Comparison of ENCODE assay signal across 21 cellular contexts in the genomic region with DNA sequence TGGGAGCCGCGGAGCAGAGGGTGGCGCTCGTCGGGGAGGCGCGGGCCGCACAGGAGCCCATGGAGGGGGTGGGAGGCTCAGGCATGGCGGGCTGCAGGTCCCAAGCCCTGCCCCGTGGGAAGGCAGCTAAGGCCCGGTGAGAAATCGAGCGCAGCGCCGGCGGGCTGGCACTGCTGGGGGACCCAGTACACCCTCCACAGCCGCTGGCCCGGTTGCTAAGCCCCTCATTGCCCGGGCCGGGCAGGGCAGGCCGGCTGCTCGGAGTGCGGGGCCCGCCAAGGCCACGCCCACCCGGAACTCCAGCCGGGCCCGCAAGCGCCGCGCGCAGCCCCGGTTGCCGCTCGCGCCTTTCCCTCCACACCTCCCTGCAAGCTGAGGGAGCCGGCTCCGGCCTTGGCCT. TPM values are rescaled to one million over a fixed set of nuclear protein-coding genes. Genes with fewer than 3 reads are reported as not detected.
A peak's percentile ranks its signal among the peaks of the same experiment; 100 is the strongest.
DNase-seq lines count a peak whose midpoint lies in the region; ATAC-seq lines count a peak whose summit lies in the region.
"Not testable (repeated sequence)": the region's sequence is repeated elsewhere in the genome, so short reads cannot be mapped to it uniquely, and the experiment has no call there.
"Had no signal": no experiment of that assay in that cellular context is flagged by ENCODE, and none has a peak within 500 bp of the region (broad histone marks: within the 10 kb centered on the region; RNA-seq: fewer than 3 reads in every experiment).

No MANE protein-coding gene starts in this region.

- WGBS in thymus = 23% methylated on average over 37 of the region's 38 CpGs

- not testable (repeated sequence) for H3K27me3 Mint-ChIP-seq in T-helper 17 cell; activated CD8-positive, alpha-beta T cell treated with anti-CD3 and anti-CD28 coated beads, Interleukin-2, amount 10 ng/mL, durations not matched to agents 7 days and 5 days (ENCODE audit: low read depth)
- H3K27me3 Mint-ChIP-seq in activated naive CD8-positive, alpha-beta T cell treated with anti-CD3 and anti-CD28 coated beads, Interleukin-2, amount 50 U/mL, for 24 hours = peaks cover 12% of the 10 kb centered on the region
- peaks cover 6 to 12% (median 10%) of the 10 kb centered on the region in 3 donors for H3K27me3 Mint-ChIP-seq in immature natural killer cell (ENCODE audit: low read depth in 3 of 3)

- not testable (repeated sequence) for H3K4me1 ChIP-seq in thymus (ENCODE audit: control insufficient read depth, insufficient read depth, low read length)

- H3K4me1 Mint-ChIP-seq in T-helper 17 cell; activated CD8-positive, alpha-beta T cell treated with anti-CD3 and anti-CD28 coated beads, Interleukin-2, amount 10 ng/mL, durations not matched to agents 7 days and 5 days (ENCODE audit: low read depth); activated naive CD8-positive, alpha-beta T cell treated with anti-CD3 and anti-CD28 coated beads, Interleukin-2, amount 50 U/mL, for 24 hours: not testable (repeated sequence)
- H3K4me1 Mint-ChIP-seq in immature natural killer cell = peaks cover 5 to 10% of the 10 kb centered on the region in 2 donors

- H3K4me3 ChIP-seq in thymus (ENCODE audit: low read length) = peak overlapping the region; percentile 9

- H3K36me3 Mint-ChIP-seq in T-helper 17 cell (ENCODE audit: low read depth); activated CD8-positive, alpha-beta T cell treated with anti-CD3 and anti-CD28 coated beads, Interleukin-2, amount 10 ng/mL, durations not matched to agents 7 days and 5 days (ENCODE audit: low read depth): not testable (repeated sequence)
- peaks cover 20% of the 10 kb centered on the region for H3K36me3 Mint-ChIP-seq in activated naive CD8-positive, alpha-beta T cell treated with anti-CD3 and anti-CD28 coated beads, Interleukin-2, amount 50 U/mL, for 24 hours (ENCODE audit: low read depth)
- H3K36me3 Mint-ChIP-seq in immature natural killer cell = peaks cover 4 to 17% (median 4%) of the 10 kb centered on the region in 3 donors

- peak overlapping the region; percentile 65 for H3K27ac ChIP-seq in KOPT-K1 (ENCODE audit: low read depth, low read length, poor library complexity, severe bottlenecking)
- H3K27ac ChIP-seq in thymus (ENCODE audit: low read depth) = not testable (repeated sequence)

- peaks cover 28% of the 10 kb centered on the region for H3K9me3 Mint-ChIP-seq in activated CD8-positive, alpha-beta T cell treated with anti-CD3 and anti-CD28 coated beads, Interleukin-2, amount 10 ng/mL, durations not matched to agents 7 days and 5 days (ENCODE audit: insufficient read depth)
- H3K9me3 Mint-ChIP-seq in activated naive CD8-positive, alpha-beta T cell treated with anti-CD3 and anti-CD28 coated beads, Interleukin-2, amount 50 U/mL, for 24 hours = peaks cover 55% of the 10 kb centered on the region
- H3K9me3 Mint-ChIP-seq in immature natural killer cell = peaks cover 15 to 38% (median 20%) of the 10 kb centered on the region in 6 donors

- not testable (repeated sequence) for ATAC-seq in T-helper 17 cell; activated CD8-positive, alpha-beta T cell treated with anti-CD3 and anti-CD28 coated beads, Interleukin-2, amount 10 ng/mL, durations not matched to agents 7 days and 5 days; activated naive CD8-positive, alpha-beta T cell treated with anti-CD3 and anti-CD28 coated beads, Interleukin-2, amount 50 U/mL, for 24 hours

- POLR2A ChIA-PET in activated CD8-positive, alpha-beta T cell treated with anti-CD3 and anti-CD28 coated beads, Interleukin-2, amount 10 ng/mL, durations not matched to agents 7 days and 5 days (lab: Charles Lee) = not testable (repeated sequence)

- H3K4me3 Mint-ChIP-seq in T-helper 17 cell (peak overlapping the region; percentile 19), immature natural killer cell (peak overlapping the region; percentile 41 to 81 (median 72))
- peak overlapping the region; percentile 30 for H3K4me3 Mint-ChIP-seq in activated CD8-positive, alpha-beta T cell treated with anti-CD3 and anti-CD28 coated beads, Interleukin-2, amount 10 ng/mL, durations not matched to agents 7 days and 5 days
- H3K4me3 Mint-ChIP-seq in activated naive CD8-positive, alpha-beta T cell treated with anti-CD3 and anti-CD28 coated beads, Interleukin-2, amount 50 U/mL, for 24 hours = peak overlapping the region; percentile 51

- not testable (repeated sequence) for H3K27me3 ChIP-seq in thymus (ENCODE audit: control insufficient read depth, insufficient read depth)

- CTCF ChIA-PET in activated CD8-positive, alpha-beta T cell treated with anti-CD3 and anti-CD28 coated beads, Interleukin-2, amount 10 ng/mL, durations not matched to agents 7 days and 5 days (lab: Charles Lee) = not testable (repeated sequence)

- H3K27ac Mint-ChIP-seq in T-helper 17 cell; activated naive CD8-positive, alpha-beta T cell treated with anti-CD3 and anti-CD28 coated beads, Interleukin-2, amount 50 U/mL, for 24 hours; immature natural killer cell: not testable (repeated sequence)
- H3K27ac Mint-ChIP-seq in activated CD8-positive, alpha-beta T cell treated with anti-CD3 and anti-CD28 coated beads, Interleukin-2, amount 10 ng/mL, durations not matched to agents 7 days and 5 days = peak overlapping the region; percentile 28

- DNase-seq in T-helper 17 cell; activated CD8-positive, alpha-beta T cell treated with anti-CD3 and anti-CD28 coated beads, Interleukin-2, amount 10 ng/mL, durations not matched to agents 7 days and 5 days; activated naive CD8-positive, alpha-beta T cell treated with anti-CD3 and anti-CD28 coated beads, Interleukin-2, amount 50 U/mL, for 24 hours: not testable (repeated sequence)
- DNase-seq in activated T-helper 1 cell treated with Interleukin-2 at 50 U/mL for 16 hours (ENCODE audit: low read depth) (peak; percentile 14), immature natural killer cell (peak; percentile 10 to 41 (median 37))
- DNase-seq in stimulated activated CD4-positive, alpha-beta T cell treated with anti-CD3 and anti-CD28 coated beads, Interleukin-15, amount 100 ng/mL, for 24 hours = peak; percentile 12

- H3K9me3 ChIP-seq in KOPT-K1 (ENCODE audit: insufficient read depth, low read length, poor library complexity, severe bottlenecking) = peaks cover 31% of the 10 kb centered on the region
- H3K9me3 ChIP-seq in T-helper 17 cell (ENCODE audit: control insufficient read depth, low read length, poor library complexity, severe bottlenecking); thymus (ENCODE audit: control insufficient read depth): not testable (repeated sequence)

- H3K36me3 ChIP-seq in KOPT-K1 (ENCODE audit: insufficient read depth, low read length) = peaks cover 10% of the 10 kb centered on the region
- not testable (repeated sequence) for H3K36me3 ChIP-seq in thymus (ENCODE audit: control insufficient read depth, insufficient read depth)

RNA-seq across cellular contexts. Expression of gene ZNF699, which starts 26.2 kb away (rescaled TPM):
- 10 to 100 TPM; 11.3 to 12.0 TPM for total RNA-seq in T-helper 17 cell
- 10 to 100 TPM in 1 of 2 experiments, 1 to 10 TPM in 1; 7.5 to 10.0 TPM for total RNA-seq in activated CD8-positive, alpha-beta T cell treated with anti-CD3 and anti-CD28 coated beads, Interleukin-2, amount 10 ng/mL, durations not matched to agents 7 days and 5 days
- polyA plus RNA-seq in immature natural killer cell (10 to 100 TPM in 2 of 3 donors, 1 to 10 TPM in 1; 8.1 to 11.0 (median 10.9) TPM), thymus (1.8 TPM)

RNA-seq across cellular contexts. Expression of gene OR7E24, which starts 32.8 kb away (rescaled TPM):
- not detected for total RNA-seq in T-helper 17 cell
- total RNA-seq in activated CD8-positive, alpha-beta T cell treated with anti-CD3 and anti-CD28 coated beads, Interleukin-2, amount 10 ng/mL, durations not matched to agents 7 days and 5 days = not detected
- polyA plus RNA-seq in immature natural killer cell (not detected), thymus (not detected)
- total RNA-seq: Calu3, cardiac septum, epithelial cell of proximal tubule, glomerular endothelial cell, IMR-90, left ventricle myocardium superior, mesenteric fat pad, Peyer's patch, posterior vena cava, right lobe of liver, spleen, temporal lobe, urinary bladder had no signal
- polyA plus RNA-seq: IMR-90, spleen, urinary bladder had no signal

RNA-seq across cellular contexts. Expression of gene ZNF559, which starts 40.5 kb away (rescaled TPM):
- 10 to 100 TPM in 1 of 2 donors, 1 to 10 TPM in 1; 5.3 to 16.6 TPM for total RNA-seq in T-helper 17 cell
- 10 to 100 TPM; 13.3 to 18.0 TPM for total RNA-seq in activated CD8-positive, alpha-beta T cell treated with anti-CD3 and anti-CD28 coated beads, Interleukin-2, amount 10 ng/mL, durations not matched to agents 7 days and 5 days
- 10 to 100 TPM; 12.3 to 26.4 (median 16.4) TPM for polyA plus RNA-seq in immature natural killer cell
- polyA plus RNA-seq in thymus = 72.1 TPM

Comparison
In these comparisons a context has a peak if more than half of its experiments do, and no peak if none do; other contexts are left out.
1. H3K4me3 Mint-ChIP-seq: peak in every context shown above with its lines; median percentile 72 in immature natural killer cell; 51 in activated naive CD8-positive, alpha-beta T cell treated with anti-CD3 and anti-CD28 coated beads, Interleukin-2, amount 50 U/mL, for 24 hours; 30 in activated CD8-positive, alpha-beta T cell treated with anti-CD3 and anti-CD28 coated beads, Interleukin-2, amount 10 ng/mL, durations not matched to agents 7 days and 5 days; 19 in T-helper 17 cell.